In genomic region chr1:205312866-205313680, GRCh38 we compare ENCODE assay signal across 8 cellular contexts. TPM values are rescaled to one million over a fixed set of nuclear protein-coding genes. Genes with fewer than 3 reads are reported as not detected.
DNase-seq lines count a peak whose midpoint lies in the region; ATAC-seq and TF ChIP-seq lines count a peak whose summit lies in the region.

No MANE protein-coding gene starts in this region.

- no peaks in the 10 kb centered on the region for H3K27me3 ChIP-seq in suprapubic skin

- TF ChIP-seq CTCF in suprapubic skin (IDR thresholded peaks at IDR 0.05), result no peak

- H3K27ac Mint-ChIP-seq in activated CD4-positive, alpha-beta T cell treated with anti-CD3 and anti-CD28 coated beads, Interleukin-2, amount 10 ng/mL, durations not matched to agents 24 days and 14 days, result peak overlapping the region; percentile 89
- H3K27ac Mint-ChIP-seq in memory B cell, result peak overlapping the region; percentile 99

- TF ChIP-seq EP300 in suprapubic skin (IDR thresholded peaks at IDR 0.05), result no peak

- H3K4me1 Mint-ChIP-seq in activated CD4-positive, alpha-beta T cell treated with anti-CD3 and anti-CD28 coated beads, Interleukin-2, amount 10 ng/mL, durations not matched to agents 24 days and 14 days, result peaks cover 59% of the 10 kb centered on the region
- peaks cover 74% of the 10 kb centered on the region for H3K4me1 Mint-ChIP-seq in memory B cell

- H3K9me3 ChIP-seq in suprapubic skin, result no peaks in the 10 kb centered on the region

- peaks cover 40% of the 10 kb centered on the region for H3K36me3 Mint-ChIP-seq in activated CD4-positive, alpha-beta T cell treated with anti-CD3 and anti-CD28 coated beads, Interleukin-2, amount 10 ng/mL, durations not matched to agents 24 days and 14 days (ENCODE audit: low read depth)
- peaks cover 22% of the 10 kb centered on the region for H3K36me3 Mint-ChIP-seq in memory B cell

- H3K36me3 ChIP-seq in suprapubic skin, result peaks cover 8% of the 10 kb centered on the region

- H3K27ac ChIP-seq in adipose tissue (ENCODE audit: low read depth, low read length), result peak overlapping the region; percentile 74
- H3K27ac ChIP-seq in suprapubic skin, result peak overlapping the region; percentile 53

- no peak for DNase-seq in activated CD4-positive, alpha-beta T cell treated with anti-CD3 and anti-CD28 coated beads, Interleukin-2, amount 10 ng/mL, durations not matched to agents 24 days and 14 days
- no peak for DNase-seq in activated CD4-positive, alpha-beta T cell treated with anti-CD3 and anti-CD28 coated beads, Interleukin-2, amount 50 U/mL, for 48 hours
- DNase-seq in memory B cell (ENCODE audit: low spot score in 2 of 2) (no peak), suprapubic skin (ENCODE audit: low spot score in 2 of 2) (no peak), NCI-H2107 treated with DMSO at 0.1 percent for 48 hours (lab: John Stamatoyannopoulos, UW; ENCODE audit: unreplicated experiment) (no peak), HCEC 1CT (no peak), NOMO-1 treated with DMSO at 0.1 percent for 48 hours (lab: John Stamatoyannopoulos, UW; ENCODE audit: unreplicated experiment) (no peak)

- H3K4me1 ChIP-seq in suprapubic skin, result peaks cover 46% of the 10 kb centered on the region

- H3K4me3 ChIP-seq in suprapubic skin, result no peak overlapping the region

- H3K4me3 Mint-ChIP-seq in activated CD4-positive, alpha-beta T cell treated with anti-CD3 and anti-CD28 coated beads, Interleukin-2, amount 10 ng/mL, durations not matched to agents 24 days and 14 days, result peak overlapping the region; percentile 85
- peak overlapping the region; percentile 87 for H3K4me3 Mint-ChIP-seq in memory B cell

- no peak for ATAC-seq in memory B cell (ENCODE audit: low read depth)

- no peaks in the 10 kb centered on the region for H3K27me3 Mint-ChIP-seq in activated CD4-positive, alpha-beta T cell treated with anti-CD3 and anti-CD28 coated beads, Interleukin-2, amount 10 ng/mL, durations not matched to agents 24 days and 14 days
- no peaks in the 10 kb centered on the region for H3K27me3 Mint-ChIP-seq in memory B cell

- no peak for TF ChIP-seq POLR2A in suprapubic skin (IDR thresholded peaks at IDR 0.05)

- intact Hi-C loops in activated CD4-positive, alpha-beta T cell treated with anti-CD3 and anti-CD28 coated beads, Interleukin-2, amount 10 ng/mL, durations not matched to agents 24 days and 14 days (cut with micrococcal nuclease), result loop anchor here (1.0 kb wide), 2 partner anchors 8 to 25 kb away; partner anchors contain the start of gene NUAK2

- no peaks in the 10 kb centered on the region for H3K9me3 Mint-ChIP-seq in activated CD4-positive, alpha-beta T cell treated with anti-CD3 and anti-CD28 coated beads, Interleukin-2, amount 10 ng/mL, durations not matched to agents 24 days and 14 days
- H3K9me3 Mint-ChIP-seq in memory B cell, result no peaks in the 10 kb centered on the region

- 41 to 72% (median 55%) methylated on average over 13 of the region's 13 CpGs for WGBS in adipose tissue, 3 donors
- WGBS in suprapubic skin, result 61% methylated on average over 13 of the region's 13 CpGs

RNA-seq across cellular contexts. Expression of gene NUAK2, which starts 8.5 kb away (rescaled TPM):
- 0.80 and 1.0 TPM in 2 replicates for total RNA-seq in activated CD4-positive, alpha-beta T cell treated with anti-CD3 and anti-CD28 coated beads, Interleukin-2, amount 10 ng/mL, durations not matched to agents 24 days and 14 days
- polyA plus RNA-seq in adipose tissue, result 1 to 10 TPM; 1.5 to 4.7 (median 1.6) TPM
- 10 to 100 TPM; 16.2 to 41.2 (median 30.2) TPM for total RNA-seq in suprapubic skin

RNA-seq across cellular contexts. Expression of gene KLHDC8A, which starts 43.6 kb away (rescaled TPM):
- total RNA-seq in activated CD4-positive, alpha-beta T cell treated with anti-CD3 and anti-CD28 coated beads, Interleukin-2, amount 10 ng/mL, durations not matched to agents 24 days and 14 days, result 0.44 TPM in 1 of 2 replicates, not detected in the other
- polyA plus RNA-seq in adipose tissue, result under 1 TPM; 0.20 to 0.58 (median 0.34) TPM
- total RNA-seq in suprapubic skin, result 1 to 10 TPM in 1 of 4 donors, under 1 TPM in 2, not detected in 1; 0.30 to 3.5 (median 0.62) TPM
